ENCODE assay signal across 18 cellular contexts in the genomic region with DNA sequence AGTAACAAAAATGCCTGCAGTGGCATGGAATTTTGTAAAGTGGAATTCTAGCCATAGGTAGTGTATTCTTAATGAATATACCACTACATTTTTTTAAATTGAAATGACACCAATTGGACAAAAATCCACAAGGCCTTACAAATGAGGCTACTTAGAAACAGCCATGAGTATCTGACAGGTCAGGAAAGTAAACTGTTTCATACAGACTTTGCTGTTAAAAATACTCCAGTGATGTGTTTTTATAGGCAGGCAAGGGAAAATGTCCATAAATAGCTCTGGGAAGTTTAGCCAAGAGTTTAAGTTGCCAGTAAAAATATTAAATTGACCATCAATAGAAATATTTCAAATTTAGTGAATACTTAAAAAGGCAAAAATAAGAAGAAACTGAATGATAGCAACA. TPM values are rescaled to one million over a fixed set of nuclear protein-coding genes. Genes with fewer than 3 reads are reported as not detected.
DNase-seq lines count a peak whose midpoint lies in the region; ATAC-seq and TF ChIP-seq lines count a peak whose summit lies in the region.
"Had no signal": no experiment of that assay in that cellular context is flagged by ENCODE, and none has a peak within 500 bp of the region (broad histone marks: within the 10 kb centered on the region; RNA-seq: fewer than 3 reads in every experiment).

No MANE protein-coding gene starts in this region.

- ATAC-seq in Right ventricle myocardium inferior (no peak), psoas muscle (peak; percentile 51 to 78 (median 54))
- ATAC-seq: activated CD8-positive, alpha-beta T cell treated with anti-CD3 and anti-CD28 coated beads for 36 hours; T-helper 17 cell had no signal

- H3K4me3 ChIP-seq in cardiac muscle cell (no peak overlapping the region), fibroblast of the aortic adventitia (ENCODE audit: low read depth, low read length) (no peak overlapping the region), psoas muscle (peak overlapping the region; percentile 41)
- H3K4me3 ChIP-seq: GM23338, SJCRH30 had no signal

- no peak for TF ChIP-seq CTCF in cardiac muscle cell (IDR thresholded peaks at IDR 0.05; ENCODE audit: low read depth, low read length)
- TF ChIP-seq CTCF in fibroblast of the aortic adventitia (IDR thresholded peaks at IDR 0.05; ENCODE audit: insufficient read depth, low read length): no peak
- TF ChIP-seq CTCF in psoas muscle (IDR thresholded peaks at IDR 0.05): no peak

- DNase-seq in cardiac muscle cell (ENCODE audit: low read depth in 1 of 2, low spot score in 1 of 2) (no peak), Right ventricle myocardium inferior (ENCODE audit: missing footprints) (no peak), fibroblast of the aortic adventitia (ENCODE audit: low read depth) (peak; percentile 63), psoas muscle (no peak), superior temporal gyrus (ENCODE audit: extremely low spot score) (no peak), ACHN (no peak), NAMALWA (ENCODE audit: low spot score) (no peak), NCI-H1417 treated with DMSO at 0.1 percent for 48 hours (lab: John Stamatoyannopoulos, UW) (no peak)
- DNase-seq: activated CD8-positive, alpha-beta T cell treated with anti-CD3 and anti-CD28 coated beads for 36 hours; activated naive CD4-positive, alpha-beta T cell treated with anti-CD3 and anti-CD28 coated beads, Interleukin-2, amount 50 U/mL, for 16 hours; activated T-cell treated with anti-CD3 and anti-CD28 coated beads, Interleukin-2, amount 50 U/mL, for 24 hours; effector CD4-positive, alpha-beta T cell; midbrain; NCI-H748 treated with DMSO at 0.1 percent for 48 hours; SJCRH30; stimulated activated CD4-positive, alpha-beta T cell treated with anti-CD3 and anti-CD28 coated beads, Interleukin-2, amount 100 ng/mL, for 24 hours; T-helper 17 cell had no signal

- in situ Hi-C loops in ACHN (cut with HindIII; ENCODE audit: low pct_ligation_motif_present, low pct_unique_long_range_greater_than_20kb, low sequenced_read_pairs): loop anchor here (25.0 kb wide), 1 partner anchor 177 kb away; no protein-coding TSS in a partner anchor

- peak overlapping the region; percentile 99 for H3K27ac ChIP-seq in cardiac muscle cell
- peak overlapping the region; percentile 90 for H3K27ac ChIP-seq in psoas muscle
- H3K27ac ChIP-seq: SJCRH30 had no signal

- no peaks in the 10 kb centered on the region for H3K27me3 ChIP-seq in cardiac muscle cell
- H3K27me3 ChIP-seq in psoas muscle (ENCODE audit: insufficient read depth in 3 of 3, low read length in 2 of 3): no peaks in the 10 kb centered on the region
- H3K27me3 ChIP-seq: SJCRH30 had no signal

- no peaks in the 10 kb centered on the region for H3K36me3 ChIP-seq in cardiac muscle cell
- H3K36me3 ChIP-seq in psoas muscle (ENCODE audit: insufficient read depth in 1 of 2, low read depth in 1 of 2): no peaks in the 10 kb centered on the region
- H3K36me3 ChIP-seq: SJCRH30 had no signal

- intact Hi-C loops in Right ventricle myocardium inferior (cut with DNase I) (loop anchor here (2.0 to 5.0 kb wide), 2 partner anchors 43 to 137 kb away; no protein-coding TSS in a partner anchor), psoas muscle (cut with DNase I) (loop anchor here (1.0 to 2.0 kb wide), 2 partner anchors 42 to 43 kb away; no protein-coding TSS in a partner anchor)

- peaks cover 82% of the 10 kb centered on the region for H3K4me1 ChIP-seq in cardiac muscle cell (ENCODE audit: low read depth)
- H3K4me1 ChIP-seq in psoas muscle: peaks cover 37% of the 10 kb centered on the region

- H3K9me3 ChIP-seq in cardiac muscle cell (ENCODE audit: low read depth) (no peaks in the 10 kb centered on the region), psoas muscle (no peaks in the 10 kb centered on the region)
- H3K9me3 ChIP-seq: SJCRH30 had no signal

RNA-seq across cellular contexts. Expression of a gene that starts 41.8 kb away (rescaled TPM):
- total RNA-seq in cardiac muscle cell (426 and 434 TPM in 2 replicates), Right ventricle myocardium inferior (1,145 TPM), fibroblast of the aortic adventitia (ENCODE audit: low replicate concordance) (84.3 and 124 TPM in 2 replicates), psoas muscle (100 to 1,000 TPM; 459 to 840 (median 509) TPM)
- polyA plus RNA-seq in cardiac muscle cell (446 and 541 TPM in 2 replicates), psoas muscle (100 to 1,000 TPM; 215 to 533 (median 426) TPM)
